9 cellular contexts compared by ENCODE assay signal in genomic region chr7:20783716-20784310, GRCh38. TPM values are rescaled to one million over a fixed set of nuclear protein-coding genes. Genes with fewer than 3 reads are reported as not detected.
DNase-seq lines count a peak whose midpoint lies in the region; ATAC-seq and TF ChIP-seq lines count a peak whose summit lies in the region.
"Had no signal": no experiment of that assay in that cellular context is flagged by ENCODE, and none has a peak within 500 bp of the region (broad histone marks: within the 10 kb centered on the region; RNA-seq: fewer than 3 reads in every experiment).

No MANE protein-coding gene starts in this region.

- H3K27me3 ChIP-seq in cardiac muscle cell, result peaks cover 100% of the 10 kb centered on the region
- H3K27me3 ChIP-seq in tibial artery, result peaks cover 13 to 96% of the 10 kb centered on the region in 2 donors

- peak overlapping the region; percentile 6 for H3K4me3 Mint-ChIP-seq in activated T-helper 2 cell treated with anti-CD3 and anti-CD28 coated beads, Interferon-gamma antibody, Interleukin-2, Interleukin-4, amounts not matched to agents 10 μg/mL and 5 μg/mL and 100 μg/mL, durations not matched to agents 14 hours and 24 hours and 36 hours (ENCODE audit: low read depth)
- H3K4me3 Mint-ChIP-seq in immature natural killer cell, result peak overlapping the region; percentile 64 to 81 (median 67)

- H3K4me3 ChIP-seq in cardiac muscle cell (peak overlapping the region; percentile 53), tibial artery (peak overlapping the region; percentile 26 to 49)

- H3K36me3 Mint-ChIP-seq in activated T-helper 2 cell treated with anti-CD3 and anti-CD28 coated beads, Interferon-gamma antibody, Interleukin-2, Interleukin-4, amounts not matched to agents 10 μg/mL and 5 μg/mL and 100 μg/mL, durations not matched to agents 14 hours and 24 hours and 36 hours (ENCODE audit: low read depth), result peaks cover 3% of the 10 kb centered on the region
- peaks cover 0 to 9% (median 2%) of the 10 kb centered on the region in 3 donors for H3K36me3 Mint-ChIP-seq in immature natural killer cell

- H3K36me3 ChIP-seq in cardiac muscle cell, result no peaks in the 10 kb centered on the region
- no peaks in the 10 kb centered on the region for H3K36me3 ChIP-seq in tibial artery

- no peak for TF ChIP-seq CTCF in cardiac muscle cell (IDR thresholded peaks at IDR 0.05; ENCODE audit: low read depth, low read length)
- TF ChIP-seq CTCF in tibial artery (IDR thresholded peaks at IDR 0.05), result no peak

- H3K9me3 Mint-ChIP-seq in activated T-helper 2 cell treated with anti-CD3 and anti-CD28 coated beads, Interferon-gamma antibody, Interleukin-2, Interleukin-4, amounts not matched to agents 10 μg/mL and 5 μg/mL and 100 μg/mL, durations not matched to agents 14 hours and 24 hours and 36 hours, result no peaks in the 10 kb centered on the region
- H3K9me3 Mint-ChIP-seq in immature natural killer cell, result peaks cover 3 to 45% (median 19%) of the 10 kb centered on the region in 6 donors

- DNase-seq in cardiac muscle cell (ENCODE audit: low read depth in 1 of 2, low spot score in 1 of 2) (peak in 1 of 2 donors; percentile 63), Right ventricle myocardium inferior (ENCODE audit: missing footprints) (no peak), immature natural killer cell (no peak), tibial artery (no peak), SK-N-DZ (ENCODE audit: low spot score) (no peak)
- no peak for DNase-seq in activated T-helper 2 cell treated with anti-CD3 and anti-CD28 coated beads, Interferon-gamma antibody, Interleukin-2, Interleukin-4, amounts not matched to agents 10 μg/mL and 5 μg/mL and 100 μg/mL, durations not matched to agents 14 hours and 24 hours and 36 hours (ENCODE audit: low spot score)

- peaks cover 15% of the 10 kb centered on the region for H3K4me1 Mint-ChIP-seq in activated T-helper 2 cell treated with anti-CD3 and anti-CD28 coated beads, Interferon-gamma antibody, Interleukin-2, Interleukin-4, amounts not matched to agents 10 μg/mL and 5 μg/mL and 100 μg/mL, durations not matched to agents 14 hours and 24 hours and 36 hours (ENCODE audit: low read depth)
- H3K4me1 Mint-ChIP-seq in immature natural killer cell, result peaks cover 18 to 33% of the 10 kb centered on the region in 2 donors

- H3K27ac Mint-ChIP-seq in activated T-helper 2 cell treated with anti-CD3 and anti-CD28 coated beads, Interferon-gamma antibody, Interleukin-2, Interleukin-4, amounts not matched to agents 10 μg/mL and 5 μg/mL and 100 μg/mL, durations not matched to agents 14 hours and 24 hours and 36 hours, result peak overlapping the region; percentile 73
- peak overlapping the region in 1 of 6 donors; percentile 59 for H3K27ac Mint-ChIP-seq in immature natural killer cell

- no peaks in the 10 kb centered on the region for H3K9me3 ChIP-seq in cardiac muscle cell (ENCODE audit: low read depth)
- no peaks in the 10 kb centered on the region for H3K9me3 ChIP-seq in tibial artery

- ATAC-seq in Right ventricle myocardium inferior, result no peak
- no peak for ATAC-seq in GM21447 (IDR thresholded peaks at IDR 0.05; ENCODE audit: unreplicated experiment)
- no peak for ATAC-seq in GM19395 (IDR thresholded peaks at IDR 0.05; ENCODE audit: unreplicated experiment)

- peaks cover 75% of the 10 kb centered on the region for H3K27me3 Mint-ChIP-seq in activated T-helper 2 cell treated with anti-CD3 and anti-CD28 coated beads, Interferon-gamma antibody, Interleukin-2, Interleukin-4, amounts not matched to agents 10 μg/mL and 5 μg/mL and 100 μg/mL, durations not matched to agents 14 hours and 24 hours and 36 hours (ENCODE audit: low read depth)
- peaks cover 39 to 61% (median 54%) of the 10 kb centered on the region in 3 donors for H3K27me3 Mint-ChIP-seq in immature natural killer cell (ENCODE audit: low read depth in 3 of 3)

- no peak overlapping the region for H3K27ac ChIP-seq in cardiac muscle cell
- H3K27ac ChIP-seq in tibial artery, result no peak overlapping the region

- intact Hi-C loops in Right ventricle myocardium inferior (cut with DNase I) (no loop called here), tibial artery (cut with DNase I; ENCODE audit: low total_unique reads) (no loop called here)
- intact Hi-C loops in activated T-helper 2 cell treated with anti-CD3 and anti-CD28 coated beads, Interferon-gamma antibody, Interleukin-2, Interleukin-4, amounts not matched to agents 10 μg/mL and 5 μg/mL and 100 μg/mL, durations not matched to agents 14 hours and 24 hours and 36 hours (cut with micrococcal nuclease), result loop anchor here (2.0 to 10.0 kb wide), 2 partner anchors 15 to 1009 kb away; partner anchors contain the start of gene TMEM196

- H3K4me1 ChIP-seq in cardiac muscle cell (ENCODE audit: low read depth) (peaks cover 11% of the 10 kb centered on the region), tibial artery (peaks cover 0 to 38% (median 34%) of the 10 kb centered on the region in 4 donors)

RNA-seq across cellular contexts. Expression of gene SP8, which starts 2.9 kb away (rescaled TPM):
- total RNA-seq in cardiac muscle cell (0.42 and 0.74 TPM in 2 replicates), Right ventricle myocardium inferior (not detected)
- polyA plus RNA-seq in cardiac muscle cell (not detected in 2 replicates), immature natural killer cell (not detected)
- total RNA-seq in activated T-helper 2 cell treated with anti-CD3 and anti-CD28 coated beads, Interferon-gamma antibody, Interleukin-2, Interleukin-4, amounts not matched to agents 10 μg/mL and 5 μg/mL and 100 μg/mL, durations not matched to agents 14 hours and 24 hours and 36 hours, result not detected in 2 replicates
- not detected in 2 replicates for polyA plus RNA-seq in SK-N-DZ (2014; cell fraction: cytosol; rRNA removed)
- polyA plus RNA-seq in SK-N-DZ (2014; cell fraction: nucleus; rRNA removed), result not detected in 2 replicates
- total RNA-seq: T-helper 2 cell treated with Interferon-gamma antibody and Interleukin-4, amounts not matched to agents 100 ng/mL and 5 ng/mL, for 36 hours had no signal
